ENCODE assay signal across 8 cellular contexts in the genomic region with DNA sequence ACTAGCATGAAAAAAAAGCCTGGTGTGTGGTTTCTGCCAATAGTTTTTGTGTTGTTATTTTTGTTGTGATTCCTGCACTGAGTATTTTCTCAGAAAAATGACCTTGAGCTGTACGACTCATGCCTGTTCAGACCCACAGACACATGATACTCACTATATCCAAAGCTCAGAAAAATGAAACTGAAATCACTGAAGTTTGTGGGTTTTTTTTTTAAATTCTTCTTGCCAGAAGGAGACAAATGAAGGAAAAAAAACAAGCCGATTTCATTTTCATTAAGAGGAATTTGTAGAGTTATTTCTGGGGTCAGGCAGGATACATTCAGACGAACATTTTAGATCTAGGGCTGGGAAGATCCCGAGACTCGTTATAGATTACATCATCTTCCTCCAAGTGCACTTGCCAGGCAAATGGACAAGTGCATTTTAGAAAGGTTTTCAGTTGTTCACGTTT.
DNase-seq lines count a peak whose midpoint lies in the region; ATAC-seq and TF ChIP-seq lines count a peak whose summit lies in the region.

No MANE protein-coding gene starts in this region.

- TF ChIP-seq CTCF in heart left ventricle (IDR thresholded peaks at IDR 0.05): no peak

- intact Hi-C loops in heart left ventricle (cut with DNase I) (loop anchor here in 6 of 10 donors (2.0 to 10.0 kb wide), 3 partner anchors 61 to 129 kb away; a partner anchor contains a TSS), Right ventricle myocardium inferior (cut with DNase I) (no loop called here)

- H3K36me3 ChIP-seq in heart left ventricle (no peaks in the 10 kb centered on the region), thymus (ENCODE audit: control insufficient read depth, insufficient read depth) (peaks cover 18% of the 10 kb centered on the region)

- H3K4me3 ChIP-seq in heart left ventricle (peak overlapping the region in 9 of 12 donors; percentile 21 to 49 (median 34)), thymus (ENCODE audit: low read length) (no peak overlapping the region)

- no peak for TF ChIP-seq POLR2A in heart left ventricle (IDR thresholded peaks at IDR 0.05)

- H3K4me1 ChIP-seq in heart left ventricle (peaks cover 3 to 57% (median 31%) of the 10 kb centered on the region in 12 donors), thymus (ENCODE audit: control insufficient read depth, insufficient read depth, low read length) (peaks cover 7% of the 10 kb centered on the region)

- WGBS in heart left ventricle, 4 donors: 17 to 35% (median 21%) methylated on average over 6 of the region's 6 CpGs
- WGBS in thymus: 36% methylated on average over 6 of the region's 6 CpGs

- peak in 2 of 4 donors; percentile 25 to 39 for ATAC-seq in heart left ventricle
- no peak for ATAC-seq in Right ventricle myocardium inferior
- ATAC-seq in SK-N-SH treated with all-trans-retinoic acid at 6 μM for 48 hours: peak; percentile 55

- no peaks in the 10 kb centered on the region for H3K27me3 ChIP-seq in heart left ventricle
- no peaks in the 10 kb centered on the region for H3K27me3 ChIP-seq in thymus (ENCODE audit: control insufficient read depth, insufficient read depth)

- DNase-seq in heart left ventricle: no peak
- DNase-seq in Right ventricle myocardium inferior (ENCODE audit: missing footprints): no peak
- peak; percentile 16 for DNase-seq in foreskin melanocyte
- DNase-seq in C1 segment of cervical spinal cord (lab: John Stamatoyannopoulos, UW): no peak
- no peak for DNase-seq in stimulated activated CD8-positive, alpha-beta memory T cell treated with anti-CD3 and anti-CD28 coated beads, Interleukin-4, amount 100 ng/mL, for 48 hours
- no peak for DNase-seq in NCI-H345 (lab: John Stamatoyannopoulos, UW)

- H3K27ac ChIP-seq in heart left ventricle (peak overlapping the region in 9 of 12 donors; percentile 2 to 80 (median 35)), thymus (ENCODE audit: low read depth) (peak overlapping the region; percentile 25)

- no peaks in the 10 kb centered on the region for H3K9me3 ChIP-seq in heart left ventricle
- no peaks in the 10 kb centered on the region for H3K9me3 ChIP-seq in thymus (ENCODE audit: control insufficient read depth)

TF ChIP-seq in SK-N-SH treated with all-trans-retinoic acid at 6 μM for 48 hours, 23 proteins besides CTCF, POLR2A, EP300 and RAD21:
- TF ChIP-seq, protein P1, sequence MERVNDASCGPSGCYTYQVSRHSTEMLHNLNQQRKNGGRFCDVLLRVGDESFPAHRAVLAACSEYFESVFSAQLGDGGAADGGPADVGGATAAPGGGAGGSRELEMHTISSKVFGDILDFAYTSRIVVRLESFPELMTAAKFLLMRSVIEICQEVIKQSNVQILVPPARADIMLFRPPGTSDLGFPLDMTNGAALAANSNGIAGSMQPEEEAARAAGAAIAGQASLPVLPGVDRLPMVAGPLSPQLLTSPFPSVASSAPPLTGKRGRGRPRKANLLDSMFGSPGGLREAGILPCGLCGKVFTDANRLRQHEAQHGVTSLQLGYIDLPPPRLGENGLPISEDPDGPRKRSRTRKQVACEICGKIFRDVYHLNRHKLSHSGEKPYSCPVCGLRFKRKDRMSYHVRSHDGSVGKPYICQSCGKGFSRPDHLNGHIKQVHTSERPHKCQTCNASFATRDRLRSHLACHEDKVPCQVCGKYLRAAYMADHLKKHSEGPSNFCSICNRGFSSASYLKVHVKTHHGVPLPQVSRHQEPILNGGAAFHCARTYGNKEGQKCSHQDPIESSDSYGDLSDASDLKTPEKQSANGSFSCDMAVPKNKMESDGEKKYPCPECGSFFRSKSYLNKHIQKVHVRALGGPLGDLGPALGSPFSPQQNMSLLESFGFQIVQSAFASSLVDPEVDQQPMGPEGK (CRISPR knock-in tag; IDR thresholded peaks at IDR 0.05; ENCODE audit: borderline replicate concordance): no peak
- TF ChIP-seq ZC3H10 (CRISPR knock-in tag; IDR thresholded peaks at IDR 0.05): no peak
- TF ChIP-seq, protein P2, sequence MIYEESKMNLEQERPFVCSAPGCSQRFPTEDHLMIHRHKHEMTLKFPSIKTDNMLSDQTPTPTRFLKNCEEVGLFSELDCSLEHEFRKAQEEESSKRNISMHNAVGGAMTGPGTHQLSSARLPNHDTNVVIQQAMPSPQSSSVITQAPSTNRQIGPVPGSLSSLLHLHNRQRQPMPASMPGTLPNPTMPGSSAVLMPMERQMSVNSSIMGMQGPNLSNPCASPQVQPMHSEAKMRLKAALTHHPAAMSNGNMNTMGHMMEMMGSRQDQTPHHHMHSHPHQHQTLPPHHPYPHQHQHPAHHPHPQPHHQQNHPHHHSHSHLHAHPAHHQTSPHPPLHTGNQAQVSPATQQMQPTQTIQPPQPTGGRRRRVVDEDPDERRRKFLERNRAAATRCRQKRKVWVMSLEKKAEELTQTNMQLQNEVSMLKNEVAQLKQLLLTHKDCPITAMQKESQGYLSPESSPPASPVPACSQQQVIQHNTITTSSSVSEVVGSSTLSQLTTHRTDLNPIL (CRISPR knock-in tag; IDR thresholded peaks at IDR 0.05; ENCODE audit: low read depth): no peak
- TF ChIP-seq OSR1 (CRISPR knock-in tag; IDR thresholded peaks at IDR 0.05): no peak
- no peak for TF ChIP-seq PPARA (CRISPR knock-in tag; IDR thresholded peaks at IDR 0.05; ENCODE audit: borderline replicate concordance)
- no peak for TF ChIP-seq ZNF565 (CRISPR knock-in tag; conservative IDR thresholded peaks at IDR 0.05; ENCODE audit: low read depth)
- no peak for TF ChIP-seq ZNF70 (CRISPR knock-in tag; IDR thresholded peaks at IDR 0.05)
- TF ChIP-seq TCF4 (CRISPR knock-in tag; IDR thresholded peaks at IDR 0.05; ENCODE audit: borderline replicate concordance): no peak
